22 cellular contexts compared by ENCODE assay signal in the genomic region with DNA sequence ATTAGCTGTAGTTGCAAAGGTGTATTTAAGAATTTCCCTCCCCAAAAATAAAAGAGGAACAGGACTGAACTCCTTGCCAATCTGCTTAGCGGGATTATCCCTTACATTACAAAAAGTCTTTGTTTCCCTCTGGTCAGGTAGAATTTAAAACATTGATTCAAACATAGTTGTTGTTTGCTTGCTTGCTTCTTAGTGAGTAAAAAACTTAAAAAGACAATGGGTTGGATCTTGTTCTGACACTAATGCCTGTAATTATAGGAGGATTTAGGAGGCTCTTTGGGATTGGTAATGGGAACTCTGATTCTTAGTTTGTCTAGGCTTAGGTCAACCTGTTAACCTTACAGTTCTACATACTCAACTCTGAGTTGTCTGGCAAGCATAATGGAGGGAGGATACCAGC. TPM values are rescaled to one million over a fixed set of nuclear protein-coding genes. Genes with fewer than 3 reads are reported as not detected.
DNase-seq lines count a peak whose midpoint lies in the region; ATAC-seq, FAIRE-seq and TF ChIP-seq lines count a peak whose summit lies in the region.
"Had no signal": no experiment of that assay in that cellular context is flagged by ENCODE, and none has a peak within 500 bp of the region (broad histone marks: within the 10 kb centered on the region; RNA-seq: fewer than 3 reads in every experiment).

No MANE protein-coding gene starts in this region.

- H3K36me3 Mint-ChIP-seq in GM23338 (ENCODE audit: low read depth): peaks cover 7% of the 10 kb centered on the region; the same call in 1 of the 3 replicates
- H3K36me3 Mint-ChIP-seq in activated naive CD8-positive, alpha-beta T cell treated with anti-CD3 and anti-CD28 coated beads for 36 hours: peaks cover 12% of the 10 kb centered on the region

- H3K4me1 ChIP-seq in GM23338 (ENCODE audit: insufficient read depth): peaks cover 47% of the 10 kb centered on the region
- peaks cover 9 to 14% of the 10 kb centered on the region in 2 experiments; a peak in 4 of 5 replicates for H3K4me1 ChIP-seq in K562 (replicated peaks in 1 of 2; ENCODE audit: control insufficient read depth in 2 of 2, insufficient read depth in 2 of 2, low read length in 2 of 2)
- H3K4me1 ChIP-seq in iPS-20b (ENCODE audit: insufficient read depth, low read length): peaks cover 36% of the 10 kb centered on the region
- peaks cover 4 to 13% (median 10%) of the 10 kb centered on the region in 4 donors for H3K4me1 ChIP-seq in stomach
- H3K4me1 ChIP-seq: Caco-2 had no signal

- 0 out of 2 replicates have a peak overlapping the region, but pooled peaks have one; percentile 8 for H2AFZ ChIP-seq in GM23338
- no peak overlapping the region for H2AFZ ChIP-seq in K562 (ENCODE audit: low read depth, low read length)

- H3K9me3 ChIP-seq in K562 (replicated peaks; ENCODE audit: control insufficient read depth, insufficient read depth, low read depth, low read length): peaks cover 3% of the 10 kb centered on the region; the same call in 1 of the 2 replicates
- no peaks in the 10 kb centered on the region for H3K9me3 ChIP-seq in iPS-20b (ENCODE audit: insufficient read depth, low read depth, low read length)
- H3K9me3 ChIP-seq in stomach: no peaks in the 10 kb centered on the region
- H3K9me3 ChIP-seq: A549, Caco-2, HAP-1 had no signal

- no peaks in the 10 kb centered on the region for H3K9me1 ChIP-seq in K562 (ENCODE audit: control insufficient read depth, insufficient read depth, low read length)

- H3K27me3 ChIP-seq in GM23338 (ENCODE audit: insufficient read depth): no peaks in the 10 kb centered on the region
- no peaks in the 10 kb centered on the region; a peak in 1 of 5 replicates for H3K27me3 ChIP-seq in K562 (ENCODE audit: control insufficient read depth in 2 of 2, insufficient read depth in 2 of 2, low read length in 2 of 2)
- H3K27me3 ChIP-seq in iPS-20b (ENCODE audit: insufficient read depth, low read length): no peaks in the 10 kb centered on the region
- no peaks in the 10 kb centered on the region for H3K27me3 ChIP-seq in stomach

- H3K9me3 Mint-ChIP-seq in GM23338: peaks cover 3% of the 10 kb centered on the region; the same call in 1 of the 3 replicates
- H3K9me3 Mint-ChIP-seq in activated naive CD8-positive, alpha-beta T cell treated with anti-CD3 and anti-CD28 coated beads for 36 hours: no peaks in the 10 kb centered on the region
- H3K9me3 Mint-ChIP-seq: CD4-positive, alpha-beta T cell had no signal

- no peaks in the 10 kb centered on the region for H3K9me2 ChIP-seq in GM23338 (ENCODE audit: insufficient read depth)

- no peak for TF ChIP-seq EP300 in K562 (IDR thresholded peaks at IDR 0.05; ENCODE audit: low read length)
- no peak for TF ChIP-seq EP300 in stomach (IDR thresholded peaks at IDR 0.05)

- intact Hi-C loops in K562 (cut with micrococcal nuclease) (no loop called here), stomach (cut with DNase I; ENCODE audit: low total_unique reads) (no loop called here)

- H3K36me3 ChIP-seq in GM23338 (ENCODE audit: insufficient read depth) (no peaks in the 10 kb centered on the region), K562 (ENCODE audit: control insufficient read depth, insufficient read depth, low read length) (no peaks in the 10 kb centered on the region), iPS-20b (ENCODE audit: insufficient read depth, low read depth, low read length) (no peaks in the 10 kb centered on the region), stomach (no peaks in the 10 kb centered on the region)
- H3K36me3 ChIP-seq: HAP-1 had no signal

- POLR2A ChIA-PET in K562 (lab: Yijun Ruan, JAX): no interaction called here

- BruUV-seq in K562 (replicated peaks; lab: Mats Ljungman, UMichigan): no TSS peak

- no peak for DNase-seq in GM23338 (ENCODE audit: low spot score)
- DNase-seq in NCI-H69 (lab: John Stamatoyannopoulos, UW): peak; percentile 14
- DNase-seq in K562 (ENCODE audit: extremely low read depth in 1 of 4, low spot score in 3 of 4): no peak
- no peak for DNase-seq in activated naive CD8-positive, alpha-beta T cell treated with anti-CD3 and anti-CD28 coated beads for 36 hours
- no peak for DNase-seq in SIG-M5 (lab: John Stamatoyannopoulos, UW)
- no peak for DNase-seq in stomach
- DNase-seq: AML-193; Caco-2; CD4-positive, alpha-beta T cell; GOT3 had no signal

- ATAC-seq in GM23338 (no peak), K562 (no peak), HG02970 (IDR thresholded peaks at IDR 0.05; ENCODE audit: low FRiP score, unreplicated experiment) (no peak)
- ATAC-seq: A549 had no signal

- 0 out of 2 replicates have a peak, but pooled peaks cover 9% of the 10 kb centered on the region for H3F3A ChIP-seq in GM23338 (replicated peaks; ENCODE audit: low read depth)

- in situ Hi-C loops in K562 (cut with MboI): no loop called here

- 81% methylated on average over 1 of the region's 1 CpG for WGBS in K562 (ENCODE audit: insufficient coverage, low coverage, missing lambda C conversion rate)
- 82 to 96% (median 94%) methylated on average over 1 of the region's 1 CpG for WGBS in stomach, 5 donors

- CTCF ChIA-PET in K562 (lab: Yijun Ruan, JAX; ENCODE audit: low intra/inter-chr PET ratio): no interaction called here

- peaks cover 12% of the 10 kb centered on the region for H3K79me2 ChIP-seq in GM23338 (replicated peaks; ENCODE audit: insufficient read depth)
- H3K79me2 ChIP-seq in K562 (ENCODE audit: control insufficient read depth, insufficient read depth, low read length): peaks cover 13% of the 10 kb centered on the region

- TF ChIP-seq CTCF in GM23338 (conservative IDR thresholded peaks at IDR 0.05; ENCODE audit: low read depth in 2 of 2) (no peak), K562 (IDR thresholded peaks at IDR 0.05 in 2 of 3, conservative IDR thresholded peaks at IDR 0.05 in 1 of 3; ENCODE audit: insufficient read depth in 2 of 3, low read depth in 1 of 3, low read length in 3 of 3) (no peak), stomach (IDR thresholded peaks at IDR 0.05) (no peak)

- peak overlapping the region; percentile 29; the same call in 1 of the 2 replicates for H3K27ac Mint-ChIP-seq in GM23338
- no peak overlapping the region for H3K27ac Mint-ChIP-seq in activated naive CD8-positive, alpha-beta T cell treated with anti-CD3 and anti-CD28 coated beads for 36 hours
- H3K27ac Mint-ChIP-seq: CD4-positive, alpha-beta T cell had no signal

- TF ChIP-seq RAD21 in K562 (CRISPR knock-in tag; conservative IDR thresholded peaks at IDR 0.05 in 1 of 2, IDR thresholded peaks at IDR 0.05 in 1 of 2): no peak

- H3K27ac ChIP-seq in GM23338 (ENCODE audit: low read depth) (peak overlapping the region; percentile 16; the same call in 1 of the 2 replicates), K562 (ENCODE audit: extremely low read depth, low read depth, low read length) (no peak overlapping the region), iPS-20b (ENCODE audit: low read length) (no peak overlapping the region), stomach (no peak overlapping the region)
- H3K27ac ChIP-seq: 22Rv1, A549, C4-2B had no signal

- peaks cover 14% of the 10 kb centered on the region for H3K27me3 Mint-ChIP-seq in GM23338 (ENCODE audit: insufficient read depth, low read depth, poor library complexity)
- H3K27me3 Mint-ChIP-seq in activated naive CD8-positive, alpha-beta T cell treated with anti-CD3 and anti-CD28 coated beads for 36 hours: peaks cover 3% of the 10 kb centered on the region

- H3K9ac ChIP-seq in K562 (ENCODE audit: insufficient read depth in 1 of 2, low read depth in 2 of 2, low read length in 2 of 2) (no peak overlapping the region), iPS-20b (ENCODE audit: low read depth, low read length) (peak overlapping the region; percentile 1; the same call in 1 of the 2 replicates)

- H3K4me1 Mint-ChIP-seq in GM23338: peaks cover 49% of the 10 kb centered on the region
- peaks cover 8% of the 10 kb centered on the region for H3K4me1 Mint-ChIP-seq in activated naive CD8-positive, alpha-beta T cell treated with anti-CD3 and anti-CD28 coated beads for 36 hours

- H3K4me3 Mint-ChIP-seq in GM23338: no peak overlapping the region
- no peak overlapping the region for H3K4me3 Mint-ChIP-seq in activated naive CD8-positive, alpha-beta T cell treated with anti-CD3 and anti-CD28 coated beads for 36 hours
- H3K4me3 Mint-ChIP-seq: CD4-positive, alpha-beta T cell had no signal

- H3K4me2 ChIP-seq in GM23338 (0 out of 2 replicates have a peak overlapping the region, but pooled peaks have one; percentile 13), K562 (ENCODE audit: insufficient read depth, low read length) (no peak overlapping the region)
- H3K4me2 ChIP-seq: A549 had no signal

- FAIRE-seq in K562 (lab: Jason Lieb, UNC): no peak
- FAIRE-seq: A549, D721Med, G401.6, GM12891, GM18507, HTR-8/SVneo had no signal

- no peak for TF ChIP-seq POLR2A in K562 (conservative IDR thresholded peaks at IDR 0.05)
- no peak for TF ChIP-seq POLR2A in stomach (IDR thresholded peaks at IDR 0.05)

- H4K20me1 ChIP-seq in GM23338 (replicated peaks; ENCODE audit: insufficient read depth): no peaks in the 10 kb centered on the region
- no peaks in the 10 kb centered on the region for H4K20me1 ChIP-seq in K562 (replicated peaks; ENCODE audit: control insufficient read depth, insufficient read depth, low read length)

- H3K4me3 ChIP-seq in GM23338 (no peak overlapping the region), K562 (no peak overlapping the region), iPS-20b (ENCODE audit: low read length) (no peak overlapping the region), stomach (no peak overlapping the region)
- H3K4me3 ChIP-seq: A549, HAP-1 had no signal

RNA-seq across cellular contexts. Expression of gene CEBPZOS, which starts 3.7 kb away (rescaled TPM):
- total RNA-seq in GM23338 (2014; rRNA removed; shearing (Covaris generic)): 78.4 and 83.6 TPM in 2 replicates
- polyA plus RNA-seq in GM23338 (2016; fragmentation: Nextera tagmentation; extraction: Ambion mirVana): 176 and 191 TPM in 2 replicates
- 12.3 and 36.1 TPM in 2 replicates for total RNA-seq in K562 (2011; cell fraction: chromatin; rRNA removed; ENCODE audit: low replicate concordance)
- total RNA-seq in K562 (2011; cell fraction: nucleolus; rRNA removed): 9.2 and 9.7 TPM in 2 replicates
- 19.1 and 39.8 TPM in 2 replicates for total RNA-seq in K562 (2011; cell fraction: nucleoplasm; rRNA removed)
- 19.7 and 21.7 TPM in 2 replicates for total RNA-seq in K562 (2014; rRNA removed)
- total RNA-seq in K562 (2014; rRNA removed; fragmentation: Illumina TruSeq; extraction: Trizol): 41.5 and 46.3 TPM in 2 replicates
- 28.5 and 32.1 TPM in 2 replicates for total RNA-seq in K562 (2015; rRNA removed; fragmentation: Illumina TruSeq; extraction: Trizol)
- 48.0 and 48.9 TPM in 2 replicates for total RNA-seq in K562 (2021)
- polyA plus RNA-seq in K562 (2011; rRNA removed): 48.8 and 53.7 TPM in 2 replicates
- 23.3 and 50.1 TPM in 2 replicates for polyA plus RNA-seq in K562 (2011; cell fraction: cytosol; rRNA removed)
- polyA plus RNA-seq in K562 (2011; cell fraction: nucleus; rRNA removed): 16.3 and 20.8 TPM in 2 replicates
- polyA plus RNA-seq in K562 (2012): 31.6 and 62.8 TPM in 2 replicates
- polyA plus RNA-seq in K562 (2014; fragmentation: Illumina TruSeq; extraction: Trizol): 46.4 and 59.2 TPM in 2 replicates
- polyA plus RNA-seq in K562 (2014; fragmentation: Nextera tagmentation; extraction: Ambion mirVana): 10 to 100 TPM; 28.5 to 64.8 TPM
- 46.7 and 62.4 TPM in 2 replicates for polyA plus RNA-seq in K562 (2014; rRNA removed)
- polyA minus RNA-seq in K562 (2011; rRNA and poly(A)+ RNA removed): 26.2 and 26.4 TPM in 2 replicates
- 9.2 and 17.2 TPM in 2 replicates for polyA minus RNA-seq in K562 (2011; cell fraction: cytosol; rRNA and poly(A)+ RNA removed)
- 6.5 and 10.9 TPM in 2 replicates for polyA minus RNA-seq in K562 (2011; cell fraction: nucleus; rRNA and poly(A)+ RNA removed)
- 10 to 100 TPM; 37.3 to 38.8 TPM for total RNA-seq in activated naive CD8-positive, alpha-beta T cell treated with anti-CD3 and anti-CD28 coated beads for 36 hours
- 10 to 100 TPM in 3 of 5 donors, 1 to 10 TPM in 2; 2.9 to 37.9 (median 11.2) TPM for total RNA-seq in stomach
- polyA plus RNA-seq in stomach: 10 to 100 TPM; 42.2 to 52.5 (median 45.7) TPM

RNA-seq across cellular contexts. Expression of gene SULT6B1, which starts 4.1 kb away (rescaled TPM):
- not detected in 2 replicates for total RNA-seq in GM23338 (2014; rRNA removed; shearing (Covaris generic))
- polyA plus RNA-seq in GM23338 (2016; fragmentation: Nextera tagmentation; extraction: Ambion mirVana): not detected in 2 replicates
- total RNA-seq in K562 (2011; cell fraction: chromatin; rRNA removed; ENCODE audit: low replicate concordance): not detected in 2 replicates
- total RNA-seq in K562 (2011; cell fraction: nucleolus; rRNA removed): not detected in 2 replicates
- total RNA-seq in K562 (2011; cell fraction: nucleoplasm; rRNA removed): not detected in 2 replicates
- total RNA-seq in K562 (2014; rRNA removed): not detected in 2 replicates
- not detected in 2 replicates for total RNA-seq in K562 (2014; rRNA removed; fragmentation: Illumina TruSeq; extraction: Trizol)
- not detected in 2 replicates for total RNA-seq in K562 (2015; rRNA removed; fragmentation: Illumina TruSeq; extraction: Trizol)
- not detected in 2 replicates for total RNA-seq in K562 (2021)
- polyA plus RNA-seq in K562 (2011; rRNA removed): not detected in 2 replicates
- polyA plus RNA-seq in K562 (2011; cell fraction: cytosol; rRNA removed): not detected in 2 replicates
- polyA plus RNA-seq in K562 (2011; cell fraction: nucleus; rRNA removed): not detected in 2 replicates
- polyA plus RNA-seq in K562 (2012): not detected in 2 replicates
- not detected in 2 replicates for polyA plus RNA-seq in K562 (2014; fragmentation: Illumina TruSeq; extraction: Trizol)
- polyA plus RNA-seq in K562 (2014; fragmentation: Nextera tagmentation; extraction: Ambion mirVana): not detected
- polyA plus RNA-seq in K562 (2014; rRNA removed): not detected in 2 replicates
- polyA minus RNA-seq in K562 (2011; rRNA and poly(A)+ RNA removed): not detected in 2 replicates
- not detected in 2 replicates for polyA minus RNA-seq in K562 (2011; cell fraction: cytosol; rRNA and poly(A)+ RNA removed)
- not detected in 2 replicates for polyA minus RNA-seq in K562 (2011; cell fraction: nucleus; rRNA and poly(A)+ RNA removed)
- total RNA-seq in activated naive CD8-positive, alpha-beta T cell treated with anti-CD3 and anti-CD28 coated beads for 36 hours: not detected
- not detected for total RNA-seq in stomach
- not detected for polyA plus RNA-seq in stomach
- total RNA-seq: Caco-2; CD4-positive, alpha-beta T cell had no signal
- polyA plus RNA-seq: A549, BJ had no signal

RNA-seq across cellular contexts. Expression of gene EIF2AK2, which starts 35.8 kb away (rescaled TPM):
- 35.5 and 37.6 TPM in 2 replicates for total RNA-seq in GM23338 (2014; rRNA removed; shearing (Covaris generic))
- polyA plus RNA-seq in GM23338 (2016; fragmentation: Nextera tagmentation; extraction: Ambion mirVana): 23.9 and 33.8 TPM in 2 replicates
- total RNA-seq in K562 (2011; cell fraction: chromatin; rRNA removed; ENCODE audit: low replicate concordance): 6.0 and 24.9 TPM in 2 replicates
- total RNA-seq in K562 (2011; cell fraction: nucleolus; rRNA removed): 3.3 and 5.4 TPM in 2 replicates
- total RNA-seq in K562 (2011; cell fraction: nucleoplasm; rRNA removed): 5.4 and 10.8 TPM in 2 replicates
- total RNA-seq in K562 (2014; rRNA removed): 6.8 and 11.6 TPM in 2 replicates
- 18.8 and 23.2 TPM in 2 replicates for total RNA-seq in K562 (2014; rRNA removed; fragmentation: Illumina TruSeq; extraction: Trizol)
- 15.6 and 18.8 TPM in 2 replicates for total RNA-seq in K562 (2015; rRNA removed; fragmentation: Illumina TruSeq; extraction: Trizol)
- 17.2 and 17.6 TPM in 2 replicates for total RNA-seq in K562 (2021)
- 10.8 and 13.3 TPM in 2 replicates for polyA plus RNA-seq in K562 (2011; rRNA removed)
- 3.6 and 6.4 TPM in 2 replicates for polyA plus RNA-seq in K562 (2011; cell fraction: cytosol; rRNA removed)
- 3.3 and 3.8 TPM in 2 replicates for polyA plus RNA-seq in K562 (2011; cell fraction: nucleus; rRNA removed)
- 8.4 and 10.8 TPM in 2 replicates for polyA plus RNA-seq in K562 (2012)
- 14.7 and 19.5 TPM in 2 replicates for polyA plus RNA-seq in K562 (2014; fragmentation: Illumina TruSeq; extraction: Trizol)
- 1 to 10 TPM; 3.8 to 5.6 TPM for polyA plus RNA-seq in K562 (2014; fragmentation: Nextera tagmentation; extraction: Ambion mirVana)
- polyA plus RNA-seq in K562 (2014; rRNA removed): 10.7 and 12.5 TPM in 2 replicates
- 22.4 and 22.9 TPM in 2 replicates for polyA minus RNA-seq in K562 (2011; rRNA and poly(A)+ RNA removed)
- 8.8 and 11.1 TPM in 2 replicates for polyA minus RNA-seq in K562 (2011; cell fraction: cytosol; rRNA and poly(A)+ RNA removed)
- polyA minus RNA-seq in K562 (2011; cell fraction: nucleus; rRNA and poly(A)+ RNA removed): 3.5 and 6.3 TPM in 2 replicates
- 10 to 100 TPM; 68.7 to 74.8 TPM for total RNA-seq in activated naive CD8-positive, alpha-beta T cell treated with anti-CD3 and anti-CD28 coated beads for 36 hours
- total RNA-seq in stomach: 10 to 100 TPM in 4 of 5 donors, 1 to 10 TPM in 1; 7.5 to 55.3 (median 40.2) TPM
- polyA plus RNA-seq in stomach: 1 to 10 TPM; 4.7 to 7.3 (median 5.2) TPM

RNA-seq across cellular contexts. Expression of gene CEBPZ, which starts 38.8 kb away (rescaled TPM):
- total RNA-seq in GM23338 (2014; rRNA removed; shearing (Covaris generic)): 133 and 135 TPM in 2 replicates
- polyA plus RNA-seq in GM23338 (2016; fragmentation: Nextera tagmentation; extraction: Ambion mirVana): 173 and 185 TPM in 2 replicates
- 13.4 and 61.1 TPM in 2 replicates for total RNA-seq in K562 (2011; cell fraction: chromatin; rRNA removed; ENCODE audit: low replicate concordance)
- total RNA-seq in K562 (2011; cell fraction: nucleolus; rRNA removed): 8.3 and 12.1 TPM in 2 replicates
- total RNA-seq in K562 (2011; cell fraction: nucleoplasm; rRNA removed): 13.3 and 14.9 TPM in 2 replicates
- 63.5 and 77.1 TPM in 2 replicates for total RNA-seq in K562 (2014; rRNA removed)
- 160 and 192 TPM in 2 replicates for total RNA-seq in K562 (2014; rRNA removed; fragmentation: Illumina TruSeq; extraction: Trizol)
- 111 and 118 TPM in 2 replicates for total RNA-seq in K562 (2015; rRNA removed; fragmentation: Illumina TruSeq; extraction: Trizol)
- total RNA-seq in K562 (2021): 84.9 and 91.4 TPM in 2 replicates
- polyA plus RNA-seq in K562 (2011; rRNA removed): 30.2 and 49.7 TPM in 2 replicates
- 4.9 and 10.4 TPM in 2 replicates for polyA plus RNA-seq in K562 (2011; cell fraction: cytosol; rRNA removed)
- 11.9 and 15.1 TPM in 2 replicates for polyA plus RNA-seq in K562 (2011; cell fraction: nucleus; rRNA removed)
- polyA plus RNA-seq in K562 (2012): 34.5 and 67.0 TPM in 2 replicates
- 74.8 and 82.8 TPM in 2 replicates for polyA plus RNA-seq in K562 (2014; fragmentation: Illumina TruSeq; extraction: Trizol)
- polyA plus RNA-seq in K562 (2014; fragmentation: Nextera tagmentation; extraction: Ambion mirVana): 100 to 1,000 TPM in 1 of 2 experiments, 10 to 100 TPM in 1; 56.5 to 102 TPM
- polyA plus RNA-seq in K562 (2014; rRNA removed): 63.3 and 68.1 TPM in 2 replicates
- 84.8 and 89.3 TPM in 2 replicates for polyA minus RNA-seq in K562 (2011; rRNA and poly(A)+ RNA removed)
- polyA minus RNA-seq in K562 (2011; cell fraction: cytosol; rRNA and poly(A)+ RNA removed): 21.9 and 29.8 TPM in 2 replicates
- 25.4 and 50.1 TPM in 2 replicates for polyA minus RNA-seq in K562 (2011; cell fraction: nucleus; rRNA and poly(A)+ RNA removed)
- 100 to 1,000 TPM; 102 to 119 TPM for total RNA-seq in activated naive CD8-positive, alpha-beta T cell treated with anti-CD3 and anti-CD28 coated beads for 36 hours
- total RNA-seq in stomach: 10 to 100 TPM; 18.7 to 58.2 (median 43.4) TPM
- 10 to 100 TPM; 40.3 to 59.4 (median 54.2) TPM for polyA plus RNA-seq in stomach

RNA-seq across cellular contexts. Expression of gene NDUFAF7, which starts 38.9 kb away (rescaled TPM):
- total RNA-seq in GM23338 (2014; rRNA removed; shearing (Covaris generic)): 47.4 and 52.8 TPM in 2 replicates
- polyA plus RNA-seq in GM23338 (2016; fragmentation: Nextera tagmentation; extraction: Ambion mirVana) (44.3 and 58.2 TPM in 2 replicates), K562 (2011; rRNA removed) (31.9 and 41.6 TPM in 2 replicates), K562 (2014; fragmentation: Illumina TruSeq; extraction: Trizol) (20.6 and 22.1 TPM in 2 replicates), K562 (2014; fragmentation: Nextera tagmentation; extraction: Ambion mirVana) (10 to 100 TPM; 18.9 to 25.0 TPM), K562 (2014; rRNA removed) (30.1 and 34.3 TPM in 2 replicates), stomach (10 to 100 TPM in 1 of 3 donors, 1 to 10 TPM in 2; 7.3 to 11.1 (median 8.9) TPM)
- total RNA-seq in K562 (2011; cell fraction: chromatin; rRNA removed; ENCODE audit: low replicate concordance): 30.1 and 66.7 TPM in 2 replicates
- 13.5 and 14.5 TPM in 2 replicates for total RNA-seq in K562 (2011; cell fraction: nucleolus; rRNA removed)
- total RNA-seq in K562 (2011; cell fraction: nucleoplasm; rRNA removed): 26.2 and 32.9 TPM in 2 replicates
- total RNA-seq in K562 (2014; rRNA removed) (12.9 and 14.9 TPM in 2 replicates), K562 (2014; rRNA removed; fragmentation: Illumina TruSeq; extraction: Trizol) (29.3 and 31.5 TPM in 2 replicates), K562 (2015; rRNA removed; fragmentation: Illumina TruSeq; extraction: Trizol) (23.4 and 23.9 TPM in 2 replicates), K562 (2021) (20.7 and 23.4 TPM in 2 replicates), stomach (10 to 100 TPM; 19.6 to 79.9 (median 26.4) TPM)
- 9.5 and 21.3 TPM in 2 replicates for polyA plus RNA-seq in K562 (2011; cell fraction: cytosol; rRNA removed)
- polyA plus RNA-seq in K562 (2011; cell fraction: nucleus; rRNA removed): 58.5 and 62.5 TPM in 2 replicates
- polyA plus RNA-seq in K562 (2012): 11.7 and 12.4 TPM in 2 replicates
- 22.2 and 24.5 TPM in 2 replicates for polyA minus RNA-seq in K562 (2011; rRNA and poly(A)+ RNA removed)
- 7.1 and 12.5 TPM in 2 replicates for polyA minus RNA-seq in K562 (2011; cell fraction: cytosol; rRNA and poly(A)+ RNA removed)
- polyA minus RNA-seq in K562 (2011; cell fraction: nucleus; rRNA and poly(A)+ RNA removed): 16.6 and 21.5 TPM in 2 replicates
- 10 to 100 TPM; 20.9 to 21.3 TPM for total RNA-seq in activated naive CD8-positive, alpha-beta T cell treated with anti-CD3 and anti-CD28 coated beads for 36 hours
